8 cellular contexts compared by ENCODE assay signal in the genomic region with DNA sequence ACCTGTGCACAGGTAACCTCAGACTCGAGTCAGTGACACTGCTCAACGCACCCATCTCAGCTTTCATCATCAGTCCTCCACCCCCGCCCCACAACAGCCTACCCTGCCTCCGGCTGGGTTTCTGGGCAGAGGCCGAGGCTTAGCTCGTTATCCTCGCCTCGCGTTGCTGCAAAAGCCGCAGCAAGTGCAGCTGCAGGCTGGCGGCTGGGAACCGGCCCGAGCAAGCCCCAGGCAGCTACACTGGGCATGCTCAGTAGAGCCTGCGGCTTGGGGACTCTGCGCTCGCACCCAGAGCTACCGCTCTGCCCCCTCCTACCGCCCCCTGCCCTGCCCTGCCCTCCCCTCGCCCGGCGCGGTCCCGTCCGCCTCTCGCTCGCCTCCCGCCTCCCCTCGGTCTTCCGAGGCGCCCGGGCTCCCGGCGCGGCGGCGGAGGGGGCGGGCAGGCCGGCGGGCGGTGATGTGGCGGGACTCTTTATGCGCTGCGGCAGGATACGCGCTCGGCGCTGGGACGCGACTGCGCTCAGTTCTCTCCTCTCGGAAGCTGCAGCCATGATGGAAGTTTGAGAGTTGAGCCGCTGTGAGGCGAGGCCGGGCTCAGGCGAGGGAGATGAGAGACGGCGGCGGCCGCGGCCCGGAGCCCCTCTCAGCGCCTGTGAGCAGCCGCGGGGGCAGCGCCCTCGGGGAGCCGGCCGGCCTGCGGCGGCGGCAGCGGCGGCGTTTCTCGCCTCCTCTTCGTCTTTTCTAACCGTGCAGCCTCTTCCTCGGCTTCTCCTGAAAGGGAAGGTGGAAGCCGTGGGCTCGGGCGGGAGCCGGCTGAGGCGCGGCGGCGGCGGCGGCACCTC. TPM values are rescaled to one million over a fixed set of nuclear protein-coding genes. Genes with fewer than 3 reads are reported as not detected.
DNase-seq lines count a peak whose midpoint lies in the region; ATAC-seq and TF ChIP-seq lines count a peak whose summit lies in the region.

A gene with protein sequence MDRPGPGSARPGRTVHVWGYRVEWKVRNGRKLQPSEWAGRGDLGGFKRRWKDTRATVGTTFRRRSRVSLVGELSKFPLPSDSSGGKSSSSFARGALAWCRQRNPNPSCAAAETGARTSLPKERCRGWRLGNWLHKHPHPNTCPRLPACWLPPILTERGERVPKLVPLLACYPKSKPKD (minus strand): TSS at position 432 of the 842 bp plus-strand sequence. CDS start 1,046 bp downstream, outside the sequence.
A gene (plus strand): TSS at position 524 of the 842 bp plus-strand sequence. CDS start 845 bp downstream, outside the sequence.

- ATAC-seq in GM19395 (IDR thresholded peaks at IDR 0.05; ENCODE audit: unreplicated experiment) = peak; percentile 42
- peak; percentile 61 for ATAC-seq in activated CD8-positive, alpha-beta memory T cell treated with anti-CD3 and anti-CD28 coated beads, Interleukin-2, amount 10 ng/mL, durations not matched to agents 7 days and 5 days
- ATAC-seq in effector memory CD8-positive, alpha-beta T cell (replicated peaks) = peak; percentile 39

- no peaks in the 10 kb centered on the region for H3K4me1 ChIP-seq in mesendoderm (ENCODE audit: control insufficient read depth, low read depth, low read length)

- no peak within 1 kb of the TSS for H4K8ac ChIP-seq in mesendoderm (ENCODE audit: low read depth, low read length)

- H4K5ac ChIP-seq in mesendoderm (ENCODE audit: low read length) = no peak within 1 kb of the TSS

- H3K4me3 ChIP-seq in HL-60 (replicated peaks; ENCODE audit: insufficient read depth, low read length) (peak within 1 kb of the TSS; percentile 86), mesendoderm (ENCODE audit: low read length) (peak within 1 kb of the TSS; percentile 80)

- H3K27ac Mint-ChIP-seq in activated CD8-positive, alpha-beta memory T cell treated with anti-CD3 and anti-CD28 coated beads, Interleukin-2, amount 10 ng/mL, durations not matched to agents 7 days and 5 days = peak within 1 kb of the TSS; percentile 93
- peak within 1 kb of the TSS; percentile 89 to 98 for H3K27ac Mint-ChIP-seq in effector memory CD8-positive, alpha-beta T cell

- H2BK15ac ChIP-seq in mesendoderm (replicated peaks; ENCODE audit: low read depth) = no peak within 1 kb of the TSS

- no peaks in the 10 kb centered on the region for H3K79me1 ChIP-seq in mesendoderm (ENCODE audit: low read length)

- peak within 1 kb of the TSS; percentile 6 for H3K18ac ChIP-seq in mesendoderm (ENCODE audit: low read length)

- H3K36me3 ChIP-seq in mesendoderm (ENCODE audit: control insufficient read depth, insufficient read depth, low read length) = no peaks in the 10 kb centered on the region

- peak within 1 kb of the TSS; percentile 93 for H3K56ac ChIP-seq in mesendoderm (ENCODE audit: low read length)

- H3K4me2 ChIP-seq in mesendoderm (ENCODE audit: low read length) = peak within 1 kb of the TSS; percentile 98

- TF ChIP-seq CTCF in C4-2B (conservative IDR thresholded peaks at IDR 0.05) = no peak
- TF ChIP-seq CTCF in HL-60 (IDR thresholded peaks at IDR 0.05; ENCODE audit: insufficient read depth, low read length) = no peak

- peak within 1 kb of the TSS; percentile 90 for H3K23ac ChIP-seq in mesendoderm (ENCODE audit: low read length)

- H3K4me1 Mint-ChIP-seq in activated CD8-positive, alpha-beta memory T cell treated with anti-CD3 and anti-CD28 coated beads, Interleukin-2, amount 10 ng/mL, durations not matched to agents 7 days and 5 days = peaks cover 30% of the 10 kb centered on the region
- H3K4me1 Mint-ChIP-seq in effector memory CD8-positive, alpha-beta T cell (ENCODE audit: low read depth in 2 of 2) = peaks cover 35 to 47% of the 10 kb centered on the region in 2 donors

- H3K4ac ChIP-seq in mesendoderm (ENCODE audit: low read depth, low read length) = peak within 1 kb of the TSS; percentile 60

- peak within 1 kb of the TSS; percentile 88 for H3K9ac ChIP-seq in mesendoderm (ENCODE audit: low read length)

- no peak within 1 kb of the TSS for H2AK5ac ChIP-seq in mesendoderm (ENCODE audit: low read length)

- H2BK5ac ChIP-seq in mesendoderm (ENCODE audit: low read length) = peak within 1 kb of the TSS; percentile 10

- H3K27me3 ChIP-seq in HL-60 (ENCODE audit: insufficient read depth, poor library complexity, severe bottlenecking) (no peaks in the 10 kb centered on the region), mesendoderm (ENCODE audit: insufficient read depth, low read length, poor library complexity) (no peaks in the 10 kb centered on the region)

- DNase-seq in HL-60 (ENCODE audit: low read depth in 1 of 2, low spot score in 1 of 2) = peak; percentile 84 to 91
- peak; percentile 22 for DNase-seq in NK-92 (lab: John Stamatoyannopoulos, UW; ENCODE audit: unreplicated experiment)
- DNase-seq in activated CD8-positive, alpha-beta memory T cell treated with anti-CD3 and anti-CD28 coated beads, Interleukin-2, amount 10 ng/mL, durations not matched to agents 7 days and 5 days = peak; percentile 89
- peak; percentile 67 to 74 (median 74) for DNase-seq in effector memory CD8-positive, alpha-beta T cell
- DNase-seq in mesendoderm = peak; percentile 95
- peak; percentile 62 for DNase-seq in stimulated activated CD8-positive, alpha-beta memory T cell treated with anti-CD3 and anti-CD28 coated beads, Interleukin-12 subunit alpha, Interleukin-12 subunit beta, amount 100 ng/mL, for 1 hour (ENCODE audit: low read depth)

- H2BK120ac ChIP-seq in mesendoderm (ENCODE audit: low read depth, low read length) = no peak within 1 kb of the TSS

- H3K79me2 ChIP-seq in mesendoderm (ENCODE audit: control insufficient read depth, insufficient read depth, low read length) = peaks cover 25% of the 10 kb centered on the region

- no peaks in the 10 kb centered on the region for H3K27me3 Mint-ChIP-seq in activated CD8-positive, alpha-beta memory T cell treated with anti-CD3 and anti-CD28 coated beads, Interleukin-2, amount 10 ng/mL, durations not matched to agents 7 days and 5 days
- no peaks in the 10 kb centered on the region for H3K27me3 Mint-ChIP-seq in effector memory CD8-positive, alpha-beta T cell

- H3K9me3 Mint-ChIP-seq in activated CD8-positive, alpha-beta memory T cell treated with anti-CD3 and anti-CD28 coated beads, Interleukin-2, amount 10 ng/mL, durations not matched to agents 7 days and 5 days (ENCODE audit: low read depth) = no peaks in the 10 kb centered on the region
- no peaks in the 10 kb centered on the region for H3K9me3 Mint-ChIP-seq in effector memory CD8-positive, alpha-beta T cell

- WGBS in mesendoderm (ENCODE audit: extremely low coverage, insufficient coverage, low lambda C conversion rate) = no CpG with 5 or more reads among the region's 88 CpGs

- H3K4me3 Mint-ChIP-seq in activated CD8-positive, alpha-beta memory T cell treated with anti-CD3 and anti-CD28 coated beads, Interleukin-2, amount 10 ng/mL, durations not matched to agents 7 days and 5 days = peak within 1 kb of the TSS; percentile 92
- peak within 1 kb of the TSS; percentile 95 to 100 for H3K4me3 Mint-ChIP-seq in effector memory CD8-positive, alpha-beta T cell

- peaks cover 26% of the 10 kb centered on the region for H3K36me3 Mint-ChIP-seq in activated CD8-positive, alpha-beta memory T cell treated with anti-CD3 and anti-CD28 coated beads, Interleukin-2, amount 10 ng/mL, durations not matched to agents 7 days and 5 days
- H3K36me3 Mint-ChIP-seq in effector memory CD8-positive, alpha-beta T cell (ENCODE audit: insufficient read depth) = peaks cover 39% of the 10 kb centered on the region

- H3K27ac ChIP-seq in C4-2B (peak within 1 kb of the TSS; percentile 92), HL-60 (replicated peaks) (peak within 1 kb of the TSS; percentile 91), mesendoderm (ENCODE audit: low read depth, low read length) (peak within 1 kb of the TSS; percentile 100)

- CTCF ChIA-PET in activated CD8-positive, alpha-beta memory T cell treated with anti-CD3 and anti-CD28 coated beads, Interleukin-2, amount 10 ng/mL, durations not matched to agents 7 days and 5 days (lab: Charles Lee) = interaction anchor here (1.5 to 9.3 kb wide), 7 partner anchors 11 to 529 kb away, joined by 4 to 82 read pairs (median 8); a partner anchor contains a TSS

RNA-seq across cellular contexts. Expression of the first gene that starts in this region (rescaled TPM):
- under 1 TPM; 0.67 to 0.84 TPM for total RNA-seq in activated CD8-positive, alpha-beta memory T cell treated with anti-CD3 and anti-CD28 coated beads, Interleukin-2, amount 10 ng/mL, durations not matched to agents 7 days and 5 days
- polyA plus RNA-seq in mesendoderm (2013, experiment 1 of 2) = 0.11 TPM
- 0.15 TPM for polyA plus RNA-seq in mesendoderm (2013, experiment 2 of 2)

RNA-seq across cellular contexts. Expression of the second gene that starts in this region (rescaled TPM):
- 10 to 100 TPM; 73.7 to 90.4 TPM for total RNA-seq in activated CD8-positive, alpha-beta memory T cell treated with anti-CD3 and anti-CD28 coated beads, Interleukin-2, amount 10 ng/mL, durations not matched to agents 7 days and 5 days
- 18.5 TPM for polyA plus RNA-seq in mesendoderm (2013, experiment 1 of 2)
- polyA plus RNA-seq in mesendoderm (2013, experiment 2 of 2) = 18.1 TPM

Comparison
In these comparisons a context has a peak if more than half of its experiments do, and no peak if none do; other contexts are left out.
1. Peak in every context shown above with its lines: DNase-seq, ATAC-seq, H3K4me3 ChIP-seq and H3K27ac ChIP-seq.
2. DNase-seq: peak in every context shown above with its lines; median percentile 95 in mesendoderm; 89 in activated CD8-positive, alpha-beta memory T cell treated with anti-CD3 and anti-CD28 coated beads, Interleukin-2, amount 10 ng/mL, durations not matched to agents 7 days and 5 days; 88 in HL-60; 74 in effector memory CD8-positive, alpha-beta T cell; 62 in stimulated activated CD8-positive, alpha-beta memory T cell treated with anti-CD3 and anti-CD28 coated beads, Interleukin-12 subunit alpha, Interleukin-12 subunit beta, amount 100 ng/mL, for 1 hour; 22 in NK-92.